In genomic region chr1:212237651-212238050, GRCh38 we compare ENCODE assay signal across 8 cellular contexts. TPM values are rescaled to one million over a fixed set of nuclear protein-coding genes. Genes with fewer than 3 reads are reported as not detected.
DNase-seq lines count a peak whose midpoint lies in the region; ATAC-seq, FAIRE-seq and TF ChIP-seq lines count a peak whose summit lies in the region.

No MANE protein-coding gene starts in this region.

- no peaks in the 10 kb centered on the region for H3K9me3 ChIP-seq in vagina

- H3K27ac ChIP-seq in vagina = no peak overlapping the region

- H3K36me3 ChIP-seq in vagina = no peaks in the 10 kb centered on the region

- TF ChIP-seq POLR2A in vagina (IDR thresholded peaks at IDR 0.05) = no peak

- FAIRE-seq in islet of Langerhans (lab: Jason Lieb, UNC) = peak; percentile 24

- H3K4me3 ChIP-seq in vagina = no peak overlapping the region

- no peaks in the 10 kb centered on the region for H3K27me3 ChIP-seq in vagina

- no peak for TF ChIP-seq CTCF in vagina (IDR thresholded peaks at IDR 0.05)

- H3K4me1 ChIP-seq in vagina = peaks cover 35% of the 10 kb centered on the region

- DNase-seq in vagina (ENCODE audit: extremely low spot score in 2 of 2) (no peak), NCI-H1417 (lab: John Stamatoyannopoulos, UW) (no peak), NAMALWA (ENCODE audit: low spot score) (no peak)
- no peak for DNase-seq in activated CD8-positive, alpha-beta memory T cell treated with anti-CD3 and anti-CD28 coated beads, Interleukin-2, amount 50 U/mL, for 4 hours

- peak; percentile 66 for ATAC-seq in GM18519 (IDR thresholded peaks at IDR 0.05; ENCODE audit: low FRiP score, unreplicated experiment)
- ATAC-seq in GM21528 (IDR thresholded peaks at IDR 0.05; ENCODE audit: low FRiP score, unreplicated experiment) = peak; percentile 87
- ATAC-seq in HG03460 (IDR thresholded peaks at IDR 0.05; ENCODE audit: unreplicated experiment) = peak; percentile 93

- intact Hi-C loops in vagina (cut with DNase I) = no loop called here

RNA-seq across cellular contexts. Expression of gene PPP2R5A, which starts 47.6 kb away (rescaled TPM):
- 33.9 TPM for total RNA-seq in vagina
